ENCODE assay signal across 15 cellular contexts in the genomic region with DNA sequence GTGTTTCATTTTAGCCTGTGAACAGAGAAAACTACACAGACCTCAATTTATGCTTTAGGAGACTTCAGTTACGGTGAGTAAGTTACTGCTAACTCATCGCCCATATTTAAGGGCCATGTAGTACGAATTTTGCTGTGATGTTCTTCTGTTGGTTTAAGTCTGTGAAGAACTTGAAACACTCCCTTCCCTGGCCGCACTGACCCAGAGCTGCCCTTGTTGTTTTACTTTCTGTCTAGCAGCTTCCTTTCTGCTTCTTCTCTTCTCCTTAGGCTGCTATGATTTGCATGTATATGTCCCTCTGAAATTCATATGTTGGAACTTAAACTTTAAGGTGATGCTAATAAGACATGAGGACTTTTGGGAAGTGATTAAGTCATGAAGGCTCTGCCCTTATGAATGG.
A peak's percentile ranks its signal among the peaks of the same experiment; 100 is the strongest.
DNase-seq lines count a peak whose midpoint lies in the region; ATAC-seq and TF ChIP-seq lines count a peak whose summit lies in the region.
"Had no signal": no experiment of that assay in that cellular context is flagged by ENCODE, and none has a peak within 500 bp of the region (broad histone marks: within the 10 kb centered on the region; RNA-seq: fewer than 3 reads in every experiment).

No MANE protein-coding gene starts in this region.

- H2BK20ac ChIP-seq in IMR-90 (ENCODE audit: low read depth, low read length), result peak overlapping the region; percentile 79

- H2BK15ac ChIP-seq in IMR-90 (ENCODE audit: low read depth, low read length), result peak overlapping the region; percentile 12; the same call in 1 of the 3 replicates
- no peak overlapping the region for H2BK15ac ChIP-seq in neuronal stem cell (ENCODE audit: low read length)

- H3K4me2 ChIP-seq in IMR-90 (ENCODE audit: low read depth, low read length) (peak overlapping the region; percentile 62), hepatocyte (peak overlapping the region; percentile 31), neuronal stem cell (ENCODE audit: insufficient read depth, low read length, poor library complexity, severe bottlenecking) (no peak overlapping the region)
- H3K4me2 ChIP-seq: BLaER1 treated with 17β-estradiol and CSF1 and Interleukin-3, amounts not matched to agents 10 nM and 100 nM had no signal

- H4K8ac ChIP-seq in IMR-90 (ENCODE audit: low read depth in 2 of 2, low read length in 2 of 2) (peak overlapping the region in 1 of 2 experiments; percentile 70; a peak in 2 of 4 replicates), neuronal stem cell (ENCODE audit: low read depth, low read length) (no peak overlapping the region)

- TF ChIP-seq POLR2A in IMR-90 (IDR thresholded peaks at IDR 0.05; ENCODE audit: low read depth, low read length), result no peak

- H2AK9ac ChIP-seq in IMR-90 (replicated peaks; ENCODE audit: low read depth, low read length, poor library complexity), result no peak overlapping the region

- H2BK12ac ChIP-seq in neuronal stem cell (ENCODE audit: low read length), result no peak overlapping the region

- H2AK5ac ChIP-seq in IMR-90 (ENCODE audit: low read depth, low read length) (peak overlapping the region; percentile 77), neuronal stem cell (ENCODE audit: low read depth, low read length) (no peak overlapping the region)

- peak overlapping the region; percentile 88 for H3K18ac ChIP-seq in IMR-90 (ENCODE audit: low read depth, low read length)
- no peak overlapping the region for H3K18ac ChIP-seq in neuronal stem cell (ENCODE audit: low read length)

- in situ Hi-C loops in IMR-90 (cut with MboI; ENCODE audit: low sequenced_read_pairs), result no loop called here

- no peaks in the 10 kb centered on the region for H3K9me2 ChIP-seq in hepatocyte (replicated peaks; ENCODE audit: insufficient read depth)

- no peaks in the 10 kb centered on the region for H3K79me2 ChIP-seq in hepatocyte

- no peak overlapping the region for H3K4me3 ChIP-seq in IMR-90 (ENCODE audit: insufficient read depth, low read depth, low read length)
- no peak overlapping the region for H3K4me3 ChIP-seq in SJSA1
- no peak overlapping the region for H3K4me3 ChIP-seq in hepatocyte
- H3K4me3 ChIP-seq in neuronal stem cell (ENCODE audit: low read length in 2 of 2), result no peak overlapping the region
- H3K4me3 ChIP-seq: BLaER1 treated with 17β-estradiol and CSF1 and Interleukin-3, amounts not matched to agents 10 nM and 100 nM had no signal

- H3K9me3 ChIP-seq in IMR-90 (ENCODE audit: control insufficient read depth, insufficient read depth, low read length), result no peaks in the 10 kb centered on the region
- no peaks in the 10 kb centered on the region for H3K9me3 ChIP-seq in SJSA1 (replicated peaks)
- no peaks in the 10 kb centered on the region for H3K9me3 ChIP-seq in hepatocyte (ENCODE audit: low read depth)
- H3K9me3 ChIP-seq in neuronal stem cell (replicated peaks in 1 of 2; ENCODE audit: control insufficient read depth in 2 of 2, insufficient read depth in 1 of 2, low read depth in 1 of 2, low read length in 2 of 2), result no peaks in the 10 kb centered on the region
- H3K9me3 ChIP-seq: BLaER1 treated with 17β-estradiol and CSF1 and Interleukin-3, amounts not matched to agents 10 nM and 100 nM had no signal

- ATAC-seq in IMR-90 (ENCODE audit: low read depth) (peak; percentile 28), HG03565 (IDR thresholded peaks at IDR 0.05; ENCODE audit: unreplicated experiment) (no peak)
- no peak for ATAC-seq in stimulated activated effector memory CD8-positive, alpha-beta T cell treated with anti-CD3 and anti-CD28 coated beads, Interleukin-12 subunit alpha, Interleukin-12 subunit beta, amount 100 ng/mL, for 72 hours

- H3K79me1 ChIP-seq in IMR-90 (ENCODE audit: low read depth in 1 of 2, low read length in 2 of 2), result no peaks in the 10 kb centered on the region
- no peaks in the 10 kb centered on the region for H3K79me1 ChIP-seq in neuronal stem cell (ENCODE audit: low read depth, low read length)

- H3K4me1 ChIP-seq in IMR-90 (ENCODE audit: control insufficient read depth, insufficient read depth, low read length) (peaks cover 10% of the 10 kb centered on the region), SJSA1 (replicated peaks) (peaks cover 26% of the 10 kb centered on the region), hepatocyte (ENCODE audit: insufficient read depth) (peaks cover 15% of the 10 kb centered on the region), neuronal stem cell (ENCODE audit: control insufficient read depth in 2 of 2, insufficient read depth in 1 of 2, low read depth in 1 of 2, low read length in 2 of 2) (no peaks in the 10 kb centered on the region)
- H3K4me1 ChIP-seq: BLaER1 treated with 17β-estradiol and CSF1 and Interleukin-3, amounts not matched to agents 10 nM and 100 nM had no signal

- intact Hi-C loops in IMR-90 (cut with micrococcal nuclease), result no loop called here

- H2BK5ac ChIP-seq in IMR-90 (ENCODE audit: low read depth, low read length, poor library complexity, severe bottlenecking) (peak overlapping the region; percentile 75), neuronal stem cell (ENCODE audit: low read length) (no peak overlapping the region)

- 0 out of 2 replicates have a peak overlapping the region, but pooled peaks have one; percentile 14 for H4K91ac ChIP-seq in IMR-90 (ENCODE audit: insufficient read depth, low read depth, low read length)
- H4K91ac ChIP-seq in neuronal stem cell (ENCODE audit: low read depth, low read length, poor library complexity), result no peak overlapping the region

- BruUV-seq in IMR-90 (replicated peaks; lab: Mats Ljungman, UMichigan), result no TSS peak

- TF ChIP-seq RAD21 in IMR-90 (IDR thresholded peaks at IDR 0.05; ENCODE audit: low read length), result no peak

- no peak overlapping the region for H3K27ac Mint-ChIP-seq in stimulated activated effector memory CD8-positive, alpha-beta T cell treated with anti-CD3 and anti-CD28 coated beads, Interleukin-12 subunit alpha, Interleukin-12 subunit beta, amount 100 ng/mL, for 72 hours
- H3K27ac Mint-ChIP-seq: CD4-positive, CD25-positive, alpha-beta regulatory T cell; HFFc6 had no signal

- no peaks in the 10 kb centered on the region for H3K9me1 ChIP-seq in IMR-90 (ENCODE audit: insufficient read depth, low read length)

- H3K27me3 ChIP-seq in IMR-90 (ENCODE audit: control insufficient read depth, insufficient read depth, low read length), result no peaks in the 10 kb centered on the region
- no peaks in the 10 kb centered on the region for H3K27me3 ChIP-seq in SJSA1 (replicated peaks)
- no peaks in the 10 kb centered on the region for H3K27me3 ChIP-seq in hepatocyte
- no peaks in the 10 kb centered on the region for H3K27me3 ChIP-seq in neuronal stem cell (ENCODE audit: control insufficient read depth in 3 of 3, insufficient read depth in 3 of 3, low read depth in 1 of 3, low read length in 3 of 3)
- H3K27me3 ChIP-seq: BLaER1 treated with 17β-estradiol and CSF1 and Interleukin-3, amounts not matched to agents 10 nM and 100 nM had no signal

- H4K20me1 ChIP-seq in IMR-90 (ENCODE audit: insufficient read depth, low read length) (no peaks in the 10 kb centered on the region), hepatocyte (ENCODE audit: insufficient read depth, poor library complexity, severe bottlenecking) (no peaks in the 10 kb centered on the region)
- H4K20me1 ChIP-seq: BLaER1 treated with 17β-estradiol and CSF1 and Interleukin-3, amounts not matched to agents 10 nM and 100 nM had no signal

- CTCF ChIA-PET in IMR-90 (lab: Yijun Ruan, JAX), result no interaction called here

- H3K36me3 Mint-ChIP-seq in stimulated activated effector memory CD8-positive, alpha-beta T cell treated with anti-CD3 and anti-CD28 coated beads, Interleukin-12 subunit alpha, Interleukin-12 subunit beta, amount 100 ng/mL, for 72 hours, result no peaks in the 10 kb centered on the region

- POLR2A ChIA-PET in IMR-90 (lab: Charles Lee; ENCODE audit: unreplicated experiment), result no interaction called here

- no peaks in the 10 kb centered on the region for H3K36me3 ChIP-seq in IMR-90 (ENCODE audit: control insufficient read depth, insufficient read depth, low read length)
- no peaks in the 10 kb centered on the region for H3K36me3 ChIP-seq in SJSA1
- H3K36me3 ChIP-seq in hepatocyte (replicated peaks; ENCODE audit: insufficient read depth, low read depth), result no peaks in the 10 kb centered on the region
- no peaks in the 10 kb centered on the region for H3K36me3 ChIP-seq in neuronal stem cell (replicated peaks in 1 of 2; ENCODE audit: control insufficient read depth in 2 of 2, insufficient read depth in 2 of 2, low read length in 2 of 2)
- H3K36me3 ChIP-seq: BLaER1 treated with 17β-estradiol and CSF1 and Interleukin-3, amounts not matched to agents 10 nM and 100 nM had no signal

- dilution Hi-C loops in IMR-90 (cut with HindIII; ENCODE audit: low sequenced_read_pairs, unreplicated experiment), result no loop called here

- H3K56ac ChIP-seq in IMR-90 (ENCODE audit: extremely low read depth, insufficient read depth, low read length), result no peak overlapping the region

- H2AFZ ChIP-seq in IMR-90 (replicated peaks; ENCODE audit: low read length, poor library complexity) (peak overlapping the region; percentile 19), hepatocyte (no peak overlapping the region), neuronal stem cell (ENCODE audit: low read length) (peak overlapping the region; percentile 15)

- peak overlapping the region; percentile 77 for H4K5ac ChIP-seq in IMR-90 (ENCODE audit: low read depth, low read length)

- H2BK120ac ChIP-seq in IMR-90 (ENCODE audit: low read depth, low read length) (peak overlapping the region; percentile 50), neuronal stem cell (ENCODE audit: low read depth, low read length) (no peak overlapping the region)

- H3K27ac ChIP-seq in IMR-90 (ENCODE audit: insufficient read depth, low read length), result peak overlapping the region; percentile 44; the same call in 1 of the 2 replicates
- peak overlapping the region; percentile 23; the same call in 1 of the 2 replicates for H3K27ac ChIP-seq in SJSA1
- peak overlapping the region; percentile 30 for H3K27ac ChIP-seq in hepatocyte
- no peak overlapping the region for H3K27ac ChIP-seq in neuronal stem cell (replicated peaks; ENCODE audit: low read length)
- H3K27ac ChIP-seq in caudate nucleus (ENCODE audit: low read depth, low read length), result no peak overlapping the region
- H3K27ac ChIP-seq: BLaER1 treated with 17β-estradiol and CSF1 and Interleukin-3, amounts not matched to agents 10 nM and 100 nM had no signal

- H3K4me1 Mint-ChIP-seq in stimulated activated effector memory CD8-positive, alpha-beta T cell treated with anti-CD3 and anti-CD28 coated beads, Interleukin-12 subunit alpha, Interleukin-12 subunit beta, amount 100 ng/mL, for 72 hours, result no peaks in the 10 kb centered on the region
- H3K4me1 Mint-ChIP-seq: CD4-positive, CD25-positive, alpha-beta regulatory T cell had no signal

- no peak overlapping the region for H3K9ac ChIP-seq in IMR-90 (ENCODE audit: low read depth, low read length)
- H3K9ac ChIP-seq in neuronal stem cell (ENCODE audit: low read depth, low read length, poor library complexity), result no peak overlapping the region
- H3K9ac ChIP-seq: BLaER1 treated with 17β-estradiol and CSF1 and Interleukin-3, amounts not matched to agents 10 nM and 100 nM had no signal

- TF ChIP-seq CTCF in IMR-90 (conservative IDR thresholded peaks at IDR 0.05; ENCODE audit: low read depth, low read length) (no peak), hepatocyte (IDR thresholded peaks at IDR 0.05; ENCODE audit: poor library complexity) (no peak)

- H3K14ac ChIP-seq in IMR-90 (replicated peaks; ENCODE audit: low read depth, low read length), result no peak overlapping the region; the same call in 1 of the 2 replicates
- H3K14ac ChIP-seq in neuronal stem cell (ENCODE audit: low read length), result no peak overlapping the region

- H3K4ac ChIP-seq in IMR-90 (ENCODE audit: low read depth, low read length) (peak overlapping the region; percentile 49; the same call in 1 of the 2 replicates), neuronal stem cell (ENCODE audit: low read length) (no peak overlapping the region)

- no peaks in the 10 kb centered on the region for H3K9me3 Mint-ChIP-seq in stimulated activated effector memory CD8-positive, alpha-beta T cell treated with anti-CD3 and anti-CD28 coated beads, Interleukin-12 subunit alpha, Interleukin-12 subunit beta, amount 100 ng/mL, for 72 hours
- H3K9me3 Mint-ChIP-seq: HFFc6 had no signal

- no peak overlapping the region for H3K4me3 Mint-ChIP-seq in stimulated activated effector memory CD8-positive, alpha-beta T cell treated with anti-CD3 and anti-CD28 coated beads, Interleukin-12 subunit alpha, Interleukin-12 subunit beta, amount 100 ng/mL, for 72 hours
- H3K4me3 Mint-ChIP-seq: CD4-positive, CD25-positive, alpha-beta regulatory T cell; HFFc6 had no signal

- WGBS in IMR-90 (ENCODE audit: extremely low coverage in 2 of 2, insufficient read length in 1 of 2), 2 experiments, result no CpG with 5 or more reads among the region's 4 CpGs
- WGBS in hepatocyte (ENCODE audit: low lambda C conversion rate, missing lambda C conversion rate), result 62% methylated on average over 4 of the region's 4 CpGs
- no CpG with 5 or more reads among the region's 4 CpGs for WGBS in neuronal stem cell (ENCODE audit: extremely low coverage in 2 of 2, insufficient read length in 2 of 2, insufficient replicate concordance in 1 of 2), 2 donors

- DNase-seq in IMR-90 (no peak), SJSA1 (ENCODE audit: low read depth in 1 of 2, low spot score in 2 of 2) (peak in 1 of 2 experiments; percentile 47), hepatocyte (ENCODE audit: low spot score) (no peak), neuronal stem cell (ENCODE audit: low spot score) (no peak), NCI-H526 (lab: John Stamatoyannopoulos, UW) (no peak), caudate nucleus (lab: John Stamatoyannopoulos, UW) (no peak)
- no peak for DNase-seq in stimulated activated effector memory CD8-positive, alpha-beta T cell treated with anti-CD3 and anti-CD28 coated beads, Interleukin-12 subunit alpha, Interleukin-12 subunit beta, amount 100 ng/mL, for 72 hours (ENCODE audit: low spot score in 2 of 2)
- DNase-seq: ACHN; CD4-positive, CD25-positive, alpha-beta regulatory T cell; DMS53; GF-D8; HCEC 1CT; HFFc6 had no signal

- H3K23ac ChIP-seq in IMR-90 (ENCODE audit: low read depth, low read length) (peak overlapping the region; percentile 28; the same call in 1 of the 2 replicates), neuronal stem cell (ENCODE audit: low read depth, low read length, poor library complexity) (no peak overlapping the region)

Comparison
In these comparisons a context has a peak if more than half of its experiments do, and no peak if none do; other contexts are left out.
1. H3K27ac ChIP-seq: peak in IMR-90 (single experiment), SJSA1 (single experiment) and hepatocyte (single experiment); none in neuronal stem cell (single experiment) and caudate nucleus (single experiment).